11 cellular contexts compared by ENCODE assay signal in the genomic region with DNA sequence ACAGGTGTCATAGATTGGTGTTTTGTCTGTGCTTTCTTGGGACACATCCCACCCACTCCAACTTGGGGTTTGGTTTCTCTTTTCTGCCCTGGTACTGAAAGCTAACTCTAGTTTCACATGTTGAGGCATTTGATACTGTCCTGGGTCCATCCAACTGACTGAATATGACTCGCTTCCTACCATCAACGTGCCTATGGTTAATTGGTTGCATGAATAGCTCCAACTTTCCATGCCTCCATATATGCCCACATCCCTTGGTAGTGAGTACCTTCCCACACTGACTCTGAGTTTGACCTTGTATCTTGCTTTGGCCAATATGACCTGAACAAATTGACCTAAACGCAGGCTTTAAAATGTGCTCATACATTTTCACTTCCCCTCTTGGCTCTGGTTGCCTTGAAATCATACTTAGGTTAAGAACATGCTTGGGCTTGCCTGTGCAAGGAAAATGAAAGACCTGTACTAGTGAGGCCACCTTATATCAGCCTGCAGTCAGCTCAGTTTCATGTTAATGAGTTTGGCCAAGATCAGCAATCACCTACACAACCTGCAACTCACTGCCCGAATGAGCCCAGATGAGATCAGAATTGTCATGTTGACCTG.
DNase-seq lines count a peak whose midpoint lies in the region; ATAC-seq and TF ChIP-seq lines count a peak whose summit lies in the region.
"Had no signal": no experiment of that assay in that cellular context is flagged by ENCODE, and none has a peak within 500 bp of the region (broad histone marks: within the 10 kb centered on the region; RNA-seq: fewer than 3 reads in every experiment).

No MANE protein-coding gene starts in this region.

- no peaks in the 10 kb centered on the region for H3K9me3 ChIP-seq in neural progenitor cell (ENCODE audit: low read depth)
- H3K9me3 ChIP-seq: testis had no signal

- no peaks in the 10 kb centered on the region for H3F3A ChIP-seq in neural progenitor cell (ENCODE audit: low read depth)

- no peaks in the 10 kb centered on the region for H3K4me1 Mint-ChIP-seq in T-helper 2 cell treated with Interferon-gamma antibody and Interleukin-4, amounts not matched to agents 5 μg/mL and 100 μg/mL, for 36 hours (ENCODE audit: low read depth)
- no peaks in the 10 kb centered on the region for H3K4me1 Mint-ChIP-seq in neural progenitor cell

- DNase-seq in HPDE6-E6E7 (ENCODE audit: extremely low spot score): peak; percentile 60
- DNase-seq in T-helper 2 cell treated with Interferon-gamma antibody and Interleukin-4, amounts not matched to agents 5 μg/mL and 100 μg/mL, for 36 hours (ENCODE audit: low spot score): no peak
- no peak for DNase-seq in NK-92 (lab: John Stamatoyannopoulos, UW; ENCODE audit: unreplicated experiment)
- DNase-seq in cerebellum (ENCODE audit: low spot score): no peak
- no peak for DNase-seq in neural progenitor cell (ENCODE audit: low spot score)
- DNase-seq: stimulated activated CD4-positive, alpha-beta T cell treated with anti-CD3 and anti-CD28 coated beads, Interleukin-15, amount 100 ng/mL, for 24 hours; testis had no signal

- no peak for TF ChIP-seq CTCF in neural progenitor cell (IDR thresholded peaks at IDR 0.05)

- H3K36me3 Mint-ChIP-seq in T-helper 2 cell treated with Interferon-gamma antibody and Interleukin-4, amounts not matched to agents 5 μg/mL and 100 μg/mL, for 36 hours (ENCODE audit: low read depth): no peaks in the 10 kb centered on the region
- H3K36me3 Mint-ChIP-seq in neural progenitor cell: no peaks in the 10 kb centered on the region

- H3K4me2 ChIP-seq in neural progenitor cell: no peak overlapping the region

- H3K4me3 ChIP-seq in ACC112 (ENCODE audit: low read depth, low read length) (no peak overlapping the region), neural progenitor cell (no peak overlapping the region)
- H3K4me3 ChIP-seq: cardiac muscle cell, testis had no signal

- no peaks in the 10 kb centered on the region for H4K20me1 ChIP-seq in neural progenitor cell (ENCODE audit: low read depth)

- no peak overlapping the region for H2AFZ ChIP-seq in ACC112 (ENCODE audit: low read length, unreplicated experiment)
- no peak overlapping the region for H2AFZ ChIP-seq in neural progenitor cell (replicated peaks)

- no peak overlapping the region for H3K27ac Mint-ChIP-seq in T-helper 2 cell treated with Interferon-gamma antibody and Interleukin-4, amounts not matched to agents 5 μg/mL and 100 μg/mL, for 36 hours
- no peak overlapping the region for H3K27ac Mint-ChIP-seq in neural progenitor cell

- H3K27ac ChIP-seq in ACC112 (ENCODE audit: low read depth, low read length) (peak overlapping the region; percentile 81), neural progenitor cell (no peak overlapping the region)
- H3K27ac ChIP-seq: cardiac muscle cell, testis had no signal

- H3K79me2 ChIP-seq in ACC112 (ENCODE audit: control insufficient read depth, insufficient read depth, low read length, unreplicated experiment): no peaks in the 10 kb centered on the region
- H3K79me2 ChIP-seq in neural progenitor cell (ENCODE audit: low read depth): no peaks in the 10 kb centered on the region

- H3K4me3 Mint-ChIP-seq in T-helper 2 cell treated with Interferon-gamma antibody and Interleukin-4, amounts not matched to agents 5 μg/mL and 100 μg/mL, for 36 hours: no peak overlapping the region
- H3K4me3 Mint-ChIP-seq in neural progenitor cell: no peak overlapping the region

- H3K36me3 ChIP-seq in ACC112 (ENCODE audit: insufficient read depth, low read length) (no peaks in the 10 kb centered on the region), neural progenitor cell (no peaks in the 10 kb centered on the region)
- H3K36me3 ChIP-seq: cardiac muscle cell had no signal

- peaks cover 32% of the 10 kb centered on the region for H3K4me1 ChIP-seq in ACC112 (ENCODE audit: control insufficient read depth, insufficient read depth, low read length, unreplicated experiment)
- H3K4me1 ChIP-seq in neural progenitor cell: no peaks in the 10 kb centered on the region
- H3K4me1 ChIP-seq: testis had no signal

- H3K27me3 Mint-ChIP-seq in T-helper 2 cell treated with Interferon-gamma antibody and Interleukin-4, amounts not matched to agents 5 μg/mL and 100 μg/mL, for 36 hours (ENCODE audit: low read depth): no peaks in the 10 kb centered on the region
- H3K27me3 Mint-ChIP-seq in neural progenitor cell (ENCODE audit: insufficient read depth, low read depth): no peaks in the 10 kb centered on the region

- ATAC-seq in GM19328 (IDR thresholded peaks at IDR 0.05; ENCODE audit: unreplicated experiment): peak; percentile 78
- peak; percentile 95 for ATAC-seq in HG02798 (IDR thresholded peaks at IDR 0.05; ENCODE audit: poor library complexity, unreplicated experiment)

- no peaks in the 10 kb centered on the region for H3K9me3 Mint-ChIP-seq in T-helper 2 cell treated with Interferon-gamma antibody and Interleukin-4, amounts not matched to agents 5 μg/mL and 100 μg/mL, for 36 hours
- H3K9me3 Mint-ChIP-seq in neural progenitor cell: no peaks in the 10 kb centered on the region

- no peaks in the 10 kb centered on the region for H3K27me3 ChIP-seq in ACC112 (ENCODE audit: insufficient read depth, low read length)
- no peaks in the 10 kb centered on the region for H3K27me3 ChIP-seq in neural progenitor cell
- H3K27me3 ChIP-seq: cardiac muscle cell, testis had no signal

- no peak overlapping the region for H3K9ac ChIP-seq in neural progenitor cell
